8 cellular contexts compared by ENCODE assay signal in genomic region chr17:77107506-77108433, GRCh38. TPM values are rescaled to one million over a fixed set of nuclear protein-coding genes. Genes with fewer than 3 reads are reported as not detected.
DNase-seq lines count a peak whose midpoint lies in the region; ATAC-seq and TF ChIP-seq lines count a peak whose summit lies in the region.

No MANE protein-coding gene starts in this region.

- no peak overlapping the region for H3K4me3 ChIP-seq in right atrium auricular region
- H3K4me3 ChIP-seq in OCI-LY7 (ENCODE audit: low read depth, low read length, poor library complexity, severe bottlenecking): no peak overlapping the region
- H3K4me3 ChIP-seq in A673 (ENCODE audit: low read depth, low read length, poor library complexity, severe bottlenecking): no peak overlapping the region

- POLR2A ChIA-PET in OCI-LY7 (lab: Charles Lee): interaction anchor here (0.5 to 2.6 kb wide), 3 partner anchors 17 to 818 kb away, joined by 3 to 10 read pairs (median 4); no protein-coding TSS in a partner anchor
- POLR2A ChIA-PET in A673 (lab: Charles Lee; ENCODE audit: low non-redundant PET): no interaction called here

- no peak for ATAC-seq in left cardiac atrium

- BruUV-seq in OCI-LY7 (replicated peaks; lab: Mats Ljungman, UMichigan) (no TSS peak), A673 (replicated peaks; lab: Mats Ljungman, UMichigan) (no TSS peak)

- peak overlapping the region; percentile 56 for H3K4me2 ChIP-seq in OCI-LY7 (ENCODE audit: low read length)

- CTCF ChIA-PET in OCI-LY7 (lab: Charles Lee; ENCODE audit: unreplicated experiment) (interaction anchor here (0.9 kb wide), 1 partner anchor 20 kb away, joined by 3 read pairs; no protein-coding TSS in a partner anchor), A673 (lab: Charles Lee) (no interaction called here)

- H3K36me3 ChIP-seq in right atrium auricular region: no peaks in the 10 kb centered on the region
- H3K36me3 ChIP-seq in OCI-LY7 (ENCODE audit: insufficient read depth, low read length): no peaks in the 10 kb centered on the region
- no peaks in the 10 kb centered on the region for H3K36me3 ChIP-seq in A673 (ENCODE audit: insufficient read depth, low read length, poor library complexity, severe bottlenecking)

- H4K20me1 ChIP-seq in OCI-LY7 (ENCODE audit: insufficient read depth, low read length): peaks cover 10% of the 10 kb centered on the region; the same call in 1 of the 2 replicates

- H3K79me2 ChIP-seq in OCI-LY7 (ENCODE audit: insufficient read depth, low read depth, low read length): no peaks in the 10 kb centered on the region

- H3K9me2 ChIP-seq in OCI-LY7 (ENCODE audit: insufficient read depth, low read length): no peaks in the 10 kb centered on the region

- H3K27ac ChIP-seq in right atrium auricular region (peak overlapping the region; percentile 70 to 85), OCI-LY7 (ENCODE audit: low read depth, low read length, poor library complexity, severe bottlenecking) (no peak overlapping the region), A673 (ENCODE audit: low read depth, low read length, poor library complexity, severe bottlenecking) (no peak overlapping the region)

- H3K9me3 ChIP-seq in right atrium auricular region (no peaks in the 10 kb centered on the region), OCI-LY7 (ENCODE audit: low read length) (no peaks in the 10 kb centered on the region), A673 (ENCODE audit: low read depth, low read length, poor library complexity, severe bottlenecking) (no peaks in the 10 kb centered on the region)

- intact Hi-C loops in left cardiac atrium (cut with DNase I): no loop called here
- intact Hi-C loops in OCI-LY7 (cut with micrococcal nuclease; ENCODE audit: unreplicated experiment): no loop called here
- intact Hi-C loops in A673 (cut with micrococcal nuclease; ENCODE audit: unreplicated experiment): no loop called here

- DNase-seq in right atrium auricular region (ENCODE audit: low spot score): no peak
- DNase-seq in left cardiac atrium: no peak
- no peak for DNase-seq in OCI-LY7 (ENCODE audit: low spot score)
- peak; percentile 36 for DNase-seq in effector CD8-positive, alpha-beta T cell (lab: John Stamatoyannopoulos, UW)
- DNase-seq in stimulated activated CD8-positive, alpha-beta memory T cell treated with anti-CD3 and anti-CD28 coated beads, Interleukin-7, amount 100 ng/mL, for 48 hours (ENCODE audit: extremely low read depth in 1 of 2, low read depth in 1 of 2): peak; percentile 65 to 93
- DNase-seq in NCI-H1694 treated with DMSO at 0.1 percent for 48 hours (lab: John Stamatoyannopoulos, UW): no peak
- no peak for DNase-seq in A673 (ENCODE audit: low spot score)
- DNase-seq in DMS53 treated with DMSO at 0.1 percent for 48 hours (lab: John Stamatoyannopoulos, UW; ENCODE audit: unreplicated experiment): no peak

- no peak overlapping the region for H2AFZ ChIP-seq in OCI-LY7 (ENCODE audit: low read length)

- no peaks in the 10 kb centered on the region for H3K27me3 ChIP-seq in right atrium auricular region
- H3K27me3 ChIP-seq in A673 (replicated peaks; ENCODE audit: insufficient read depth, low read depth, low read length, poor library complexity): no peaks in the 10 kb centered on the region

- H3K4me1 ChIP-seq in right atrium auricular region: peaks cover 0 to 17% of the 10 kb centered on the region in 2 donors
- peaks cover 38% of the 10 kb centered on the region for H3K4me1 ChIP-seq in OCI-LY7 (ENCODE audit: insufficient read depth, low read length, poor library complexity, severe bottlenecking)
- H3K4me1 ChIP-seq in A673 (ENCODE audit: insufficient read depth, low read length, poor library complexity, severe bottlenecking): peaks cover 15% of the 10 kb centered on the region

- no peak for TF ChIP-seq CTCF in right atrium auricular region (IDR thresholded peaks at IDR 0.05)
- no peak for TF ChIP-seq CTCF in OCI-LY7 (conservative IDR thresholded peaks at IDR 0.05; ENCODE audit: low read length)
- TF ChIP-seq CTCF in A673 (conservative IDR thresholded peaks at IDR 0.05; ENCODE audit: low read depth, low read length): no peak

RNA-seq across cellular contexts. Expression of gene SEC14L1, which starts 33.0 kb away (rescaled TPM):
- total RNA-seq in right atrium auricular region (10 to 100 TPM; 48.2 to 54.0 TPM), left cardiac atrium (10 to 100 TPM; 71.6 to 82.2 TPM), OCI-LY7 (2022) (227 and 321 TPM in 2 replicates), A673 (2021) (78.6 and 82.8 TPM in 2 replicates)
- total RNA-seq in OCI-LY7 (2014; rRNA removed; shearing (Covaris generic)): 123 and 137 TPM in 2 replicates

Comparison
In these comparisons a context has a peak if more than half of its experiments do, and no peak if none do; other contexts are left out.
1. DNase-seq: peak in effector CD8-positive, alpha-beta T cell (single experiment) and stimulated activated CD8-positive, alpha-beta memory T cell treated with anti-CD3 and anti-CD28 coated beads, Interleukin-7, amount 100 ng/mL, for 48 hours (2 of 2); none in right atrium auricular region (single experiment), left cardiac atrium (single experiment), OCI-LY7 (single experiment), NCI-H1694 treated with DMSO at 0.1 percent for 48 hours (single experiment), A673 (single experiment) and DMS53 treated with DMSO at 0.1 percent for 48 hours (single experiment).
2. H3K27ac ChIP-seq: peak in right atrium auricular region (2 of 2); none in OCI-LY7 (single experiment) and A673 (single experiment).